In the genomic region with DNA sequence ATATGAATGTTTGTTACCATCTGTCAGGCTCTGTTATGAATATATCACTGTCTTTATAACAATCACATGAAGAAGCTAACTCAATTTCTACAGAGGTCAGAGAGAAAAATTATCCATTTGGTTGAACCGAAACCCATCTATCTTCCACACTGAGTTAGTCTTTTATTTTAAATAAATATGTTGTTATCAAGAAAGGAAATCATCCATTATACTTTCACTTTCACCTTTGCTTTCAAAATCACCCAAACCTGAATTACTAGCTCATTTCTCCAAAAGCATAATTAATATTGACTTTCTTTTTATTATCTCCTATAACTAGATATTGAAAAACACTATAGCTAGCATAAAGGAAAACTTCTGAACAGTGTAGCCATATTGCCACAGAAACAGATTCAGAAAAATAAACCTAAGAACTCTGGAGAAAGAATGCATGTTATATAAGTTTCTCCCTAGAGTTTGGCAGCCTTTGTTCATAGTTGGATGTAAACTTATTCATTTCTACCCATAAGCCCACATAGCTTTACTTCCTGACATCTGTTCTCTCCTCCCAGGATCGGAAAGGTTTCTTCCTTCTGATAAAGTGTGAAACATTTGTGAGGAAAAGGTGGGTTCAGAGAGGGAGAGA, we compare ENCODE assay signal across 18 cellular contexts.
DNase-seq lines count a peak whose midpoint lies in the region; ATAC-seq, FAIRE-seq and TF ChIP-seq lines count a peak whose summit lies in the region.
"Had no signal": no experiment of that assay in that cellular context is flagged by ENCODE, and none has a peak within 500 bp of the region (broad histone marks: within the 10 kb centered on the region; RNA-seq: fewer than 3 reads in every experiment).

No MANE protein-coding gene starts in this region.

- H3K9me3 Mint-ChIP-seq in stimulated activated naive CD8-positive, alpha-beta T cell treated with anti-CD3 and anti-CD28 coated beads, Interleukin-15, Interleukin-2, amounts not matched to agents 100 ng/mL and 50 ng/mL, for 24 hours, result no peaks in the 10 kb centered on the region
- H3K9me3 Mint-ChIP-seq: activated T-helper 1 cell treated with anti-CD3 and anti-CD28 coated beads, Interleukin-12 subunit alpha, Interleukin-12 subunit beta, Interleukin-2, Interleukin-4 antibody, amounts not matched to agents 30 ng/mL and 10 ng/mL and 1 ng/mL, durations not matched to agents 14 hours and 24 hours and 36 hours; WTC11 had no signal

- peak; percentile 17 for FAIRE-seq in urothelium cell line (lab: Jason Lieb, UNC)

- peak overlapping the region; percentile 55 for H3K4me2 ChIP-seq in SK-N-SH

- POLR2A ChIA-PET in SK-N-SH (lab: Yijun Ruan, JAX), result no interaction called here

- no peaks in the 10 kb centered on the region for H3F3A ChIP-seq in SK-N-SH (replicated peaks; ENCODE audit: insufficient read depth)

- H3K27ac ChIP-seq in SK-N-SH (ENCODE audit: low read depth in 2 of 2, low read length in 1 of 2), result no peak overlapping the region
- H3K27ac ChIP-seq: upper lobe of left lung had no signal

- no peak for TF ChIP-seq CTCF in SK-N-SH (IDR thresholded peaks at IDR 0.05)
- TF ChIP-seq CTCF in fibroblast of the aortic adventitia (IDR thresholded peaks at IDR 0.05; ENCODE audit: insufficient read depth, low read length), result no peak

- no peak overlapping the region for H3K4me3 Mint-ChIP-seq in stimulated activated naive CD8-positive, alpha-beta T cell treated with anti-CD3 and anti-CD28 coated beads, Interleukin-15, Interleukin-2, amounts not matched to agents 100 ng/mL and 50 ng/mL, for 24 hours
- H3K4me3 Mint-ChIP-seq: activated T-helper 1 cell treated with anti-CD3 and anti-CD28 coated beads, Interleukin-12 subunit alpha, Interleukin-12 subunit beta, Interleukin-2, Interleukin-4 antibody, amounts not matched to agents 30 ng/mL and 10 ng/mL and 1 ng/mL, durations not matched to agents 14 hours and 24 hours and 36 hours; WTC11 had no signal

- H3K4me1 ChIP-seq in SK-N-SH (ENCODE audit: control insufficient read depth in 1 of 2, insufficient read depth in 2 of 2, low read depth in 1 of 2, low read length in 1 of 2), result no peaks in the 10 kb centered on the region

- H3K36me3 Mint-ChIP-seq in stimulated activated naive CD8-positive, alpha-beta T cell treated with anti-CD3 and anti-CD28 coated beads, Interleukin-15, Interleukin-2, amounts not matched to agents 100 ng/mL and 50 ng/mL, for 24 hours (ENCODE audit: low read depth), result no peaks in the 10 kb centered on the region
- H3K36me3 Mint-ChIP-seq: WTC11 had no signal

- no peak for TF ChIP-seq RAD21 in SK-N-SH (IDR thresholded peaks at IDR 0.05; ENCODE audit: low read length)

- H3K27me3 ChIP-seq in SK-N-SH (ENCODE audit: insufficient read depth), result peaks cover 13% of the 10 kb centered on the region; the same call in 1 of the 2 replicates
- H3K27me3 ChIP-seq: upper lobe of left lung had no signal

- no peak for ATAC-seq in stimulated activated naive CD8-positive, alpha-beta T cell treated with anti-CD3 and anti-CD28 coated beads, Interleukin-15, Interleukin-2, amounts not matched to agents 100 U/mL and 50 U/mL, for 24 hours
- ATAC-seq in GM21423 (IDR thresholded peaks at IDR 0.05; ENCODE audit: unreplicated experiment), result no peak
- ATAC-seq in HG03439 (IDR thresholded peaks at IDR 0.05; ENCODE audit: unreplicated experiment), result no peak
- ATAC-seq: WTC11 had no signal

- TF ChIP-seq EP300 in SK-N-SH (IDR thresholded peaks at IDR 0.05; ENCODE audit: borderline replicate concordance in 1 of 2, low read depth in 1 of 2, low read length in 1 of 2), result no peak

- 6% methylated on average over 2 of the region's 2 CpGs for WGBS in SK-N-SH (ENCODE audit: low lambda C conversion rate)

- peak overlapping the region; percentile 61 for H2AFZ ChIP-seq in SK-N-SH (ENCODE audit: low read depth)

- no peak for DNase-seq in stimulated activated naive CD8-positive, alpha-beta T cell treated with anti-CD3 and anti-CD28 coated beads, Interleukin-15, Interleukin-2, amounts not matched to agents 100 U/mL and 50 U/mL, for 24 hours
- DNase-seq in SK-N-SH (no peak), fibroblast of the aortic adventitia (ENCODE audit: low read depth) (peak; percentile 2), urothelium cell line (ENCODE audit: low spot score) (no peak)
- DNase-seq in central memory CD4-positive, alpha-beta T cell, result no peak
- DNase-seq: cerebellar nuclear complex, foreskin fibroblast, Kasumi-1, kidney glomerular epithelial cell, NCI-H1105 treated with DMSO at 0.1 percent for 48 hours, NCI-H524 treated with DMSO at 0.1 percent for 48 hours, SHP77, upper lobe of left lung had no signal

- CTCF ChIA-PET in SK-N-SH (lab: Yijun Ruan, JAX), result interaction anchor here (1.2 kb wide), 1 partner anchor 177 kb away, joined by 4 read pairs; no protein-coding TSS in a partner anchor

- H3K4me1 Mint-ChIP-seq in stimulated activated naive CD8-positive, alpha-beta T cell treated with anti-CD3 and anti-CD28 coated beads, Interleukin-15, Interleukin-2, amounts not matched to agents 100 ng/mL and 50 ng/mL, for 24 hours (ENCODE audit: low read depth), result peaks cover 17% of the 10 kb centered on the region

- no peaks in the 10 kb centered on the region for H3K27me3 Mint-ChIP-seq in stimulated activated naive CD8-positive, alpha-beta T cell treated with anti-CD3 and anti-CD28 coated beads, Interleukin-15, Interleukin-2, amounts not matched to agents 100 ng/mL and 50 ng/mL, for 24 hours

- H3K36me3 ChIP-seq in SK-N-SH (replicated peaks in 1 of 2; ENCODE audit: control insufficient read depth in 1 of 2, insufficient read depth in 2 of 2, low read length in 1 of 2), result no peaks in the 10 kb centered on the region
- H3K36me3 ChIP-seq: upper lobe of left lung had no signal

- no peaks in the 10 kb centered on the region for H3K9me2 ChIP-seq in SK-N-SH

- H4K20me1 ChIP-seq in SK-N-SH (ENCODE audit: insufficient read depth), result no peaks in the 10 kb centered on the region

- H3K9me3 ChIP-seq in SK-N-SH, result no peaks in the 10 kb centered on the region
- H3K9me3 ChIP-seq: upper lobe of left lung had no signal

- H3K79me2 ChIP-seq in SK-N-SH (ENCODE audit: insufficient read depth), result no peaks in the 10 kb centered on the region

- no peak overlapping the region for H3K9ac ChIP-seq in SK-N-SH

- H3K4me3 ChIP-seq in SK-N-SH (ENCODE audit: low read depth in 2 of 2, low read length in 1 of 2) (peak overlapping the region; percentile 9 to 21; a peak in 2 of 4 replicates), fibroblast of the aortic adventitia (ENCODE audit: low read depth, low read length) (no peak overlapping the region)
- H3K4me3 ChIP-seq: upper lobe of left lung had no signal

- peak overlapping the region; percentile 11 for H3K27ac Mint-ChIP-seq in stimulated activated naive CD8-positive, alpha-beta T cell treated with anti-CD3 and anti-CD28 coated beads, Interleukin-15, Interleukin-2, amounts not matched to agents 100 ng/mL and 50 ng/mL, for 24 hours
- H3K27ac Mint-ChIP-seq: activated T-helper 1 cell treated with anti-CD3 and anti-CD28 coated beads, Interleukin-12 subunit alpha, Interleukin-12 subunit beta, Interleukin-2, Interleukin-4 antibody, amounts not matched to agents 30 ng/mL and 10 ng/mL and 1 ng/mL, durations not matched to agents 14 hours and 24 hours and 36 hours; WTC11 had no signal

TF ChIP-seq in SK-N-SH, 30 proteins besides CTCF, POLR2A, EP300 and RAD21:
- TF ChIP-seq MEF2A (IDR thresholded peaks at IDR 0.05; ENCODE audit: borderline replicate concordance, low read depth), result no peak
- no peak for TF ChIP-seq MXI1 (IDR thresholded peaks at IDR 0.05; ENCODE audit: low read depth, low read length)
- no peak for TF ChIP-seq CHD2 (IDR thresholded peaks at IDR 0.05; ENCODE audit: low read length, partially characterized antibody)
- no peak for TF ChIP-seq RFX5 (IDR thresholded peaks at IDR 0.05; ENCODE audit: low read length)
- TF ChIP-seq NRF1 (IDR thresholded peaks at IDR 0.05; ENCODE audit: low read depth, low read length), result no peak
- TF ChIP-seq RCOR1 (IDR thresholded peaks at IDR 0.05; ENCODE audit: low read length), result no peak
- no peak for TF ChIP-seq RXRA (IDR thresholded peaks at IDR 0.05; ENCODE audit: borderline replicate concordance, low read depth)
- no peak for TF ChIP-seq PBX3 (IDR thresholded peaks at IDR 0.05)
